ENCODE assay signal across 22 cellular contexts in genomic region chr3:125266976-125267375, GRCh38. TPM values are rescaled to one million over a fixed set of nuclear protein-coding genes. Genes with fewer than 3 reads are reported as not detected.
DNase-seq lines count a peak whose midpoint lies in the region; ATAC-seq, FAIRE-seq and TF ChIP-seq lines count a peak whose summit lies in the region.
"Had no signal": no experiment of that assay in that cellular context is flagged by ENCODE, and none has a peak within 500 bp of the region (broad histone marks: within the 10 kb centered on the region; RNA-seq: fewer than 3 reads in every experiment).

No MANE protein-coding gene starts in this region.

- in situ Hi-C loops in ACHN (cut with HindIII; ENCODE audit: low pct_ligation_motif_present, low pct_unique_long_range_greater_than_20kb, low sequenced_read_pairs) = no loop called here

- H3K9me3 ChIP-seq in T-helper 17 cell (ENCODE audit: control insufficient read depth, low read length, poor library complexity, severe bottlenecking) = no peaks in the 10 kb centered on the region

- no peak for TF ChIP-seq POLR2A in GM12891 (IDR thresholded peaks at IDR 0.05; ENCODE audit: low read depth, low read length)

- DNase-seq in activated T-cell treated with anti-CD3 and anti-CD28 coated beads, Interleukin-2, amount 50 U/mL, for 72 hours = no peak
- no peak for DNase-seq in activated T-cell treated with anti-CD3 and anti-CD28 coated beads, Interleukin-2, amount 50 U/mL, for 48 hours
- DNase-seq in T-helper 17 cell (no peak), myocyte (ENCODE audit: low read depth) (peak; percentile 6), GM12891 (ENCODE audit: insufficient read length, low spot score) (no peak), ACHN (no peak)
- DNase-seq: 8988T; CD4-positive, CD25-positive, alpha-beta regulatory T cell; DMS53; Karpas-422; NCI-H1092 treated with DMSO at 0.1 percent for 48 hours; NCI-H1436; NCI-H1930; NCI-H2107; NCI-H510A; SIG-M5 had no signal

- peaks cover 13% of the 10 kb centered on the region for H3K4me1 Mint-ChIP-seq in activated T-cell treated with anti-CD3 and anti-CD28 coated beads, Interleukin-2, amount 50 U/mL, for 72 hours (ENCODE audit: low read depth)
- H3K4me1 Mint-ChIP-seq in T-helper 17 cell = peaks cover 26% of the 10 kb centered on the region

- H3K4me2 ChIP-seq in KMS-11 = peak overlapping the region; percentile 4; the same call in 1 of the 2 replicates
- H3K4me2 ChIP-seq: BLaER1 had no signal

- no peaks in the 10 kb centered on the region for H3K79me2 ChIP-seq in KMS-11 (ENCODE audit: insufficient read depth, low read depth)

- H2AFZ ChIP-seq in KMS-11 (ENCODE audit: low read depth) = no peak overlapping the region

- H3K27ac ChIP-seq in KMS-11 = no peak overlapping the region
- H3K27ac ChIP-seq: BLaER1, SK-N-MC had no signal

- no peak for FAIRE-seq in GM12891 (lab: Jason Lieb, UNC)
- FAIRE-seq: RCC 7860 had no signal

- H3K9ac ChIP-seq in KMS-11 = no peak overlapping the region
- H3K9ac ChIP-seq: BLaER1 had no signal

- H3K36me3 Mint-ChIP-seq in activated T-cell treated with anti-CD3 and anti-CD28 coated beads, Interleukin-2, amount 50 U/mL, for 72 hours (ENCODE audit: insufficient read depth in 2 of 2) = peaks cover 4 to 21% of the 10 kb centered on the region in 2 donors
- peaks cover 8% of the 10 kb centered on the region for H3K36me3 Mint-ChIP-seq in T-helper 17 cell (ENCODE audit: low read depth)

- H3K27ac Mint-ChIP-seq in activated T-cell treated with anti-CD3 and anti-CD28 coated beads, Interleukin-2, amount 50 U/mL, for 72 hours = peak overlapping the region; percentile 39
- H3K27ac Mint-ChIP-seq in T-helper 17 cell = peak overlapping the region; percentile 34

- H3K4me3 Mint-ChIP-seq in activated T-cell treated with anti-CD3 and anti-CD28 coated beads, Interleukin-2, amount 50 U/mL, for 72 hours = no peak overlapping the region
- H3K4me3 Mint-ChIP-seq in T-helper 17 cell = no peak overlapping the region
- H3K4me3 Mint-ChIP-seq: CD4-positive, CD25-positive, alpha-beta regulatory T cell had no signal

- no peak for ATAC-seq in activated T-cell treated with anti-CD3 and anti-CD28 coated beads, Interleukin-2, amount 50 U/mL, for 72 hours (replicated peaks in 1 of 2)
- no peak for ATAC-seq in T-helper 17 cell
- no peak for ATAC-seq in HG03175 (IDR thresholded peaks at IDR 0.05; ENCODE audit: unreplicated experiment)
- ATAC-seq: HCT116 had no signal

- no peaks in the 10 kb centered on the region for H3K36me3 ChIP-seq in KMS-11 (ENCODE audit: insufficient read depth)

- H3K27me3 ChIP-seq in KMS-11 (ENCODE audit: insufficient read depth, low read depth) = no peaks in the 10 kb centered on the region
- H3K27me3 ChIP-seq: BLaER1 had no signal

- no peak for TF ChIP-seq CTCF in KMS-11 (conservative IDR thresholded peaks at IDR 0.05; ENCODE audit: low read depth, low read length)

- H3K27me3 Mint-ChIP-seq in activated T-cell treated with anti-CD3 and anti-CD28 coated beads, Interleukin-2, amount 50 U/mL, for 72 hours (ENCODE audit: low read depth) = no peaks in the 10 kb centered on the region
- no peaks in the 10 kb centered on the region for H3K27me3 Mint-ChIP-seq in T-helper 17 cell
- H3K27me3 Mint-ChIP-seq: CD4-positive, CD25-positive, alpha-beta regulatory T cell had no signal

- H3K4me3 ChIP-seq in KMS-11 (IDR thresholded peaks at IDR 0.05; ENCODE audit: insufficient read depth, low read depth, low read length) = no peak overlapping the region
- H3K4me3 ChIP-seq: BLaER1, SK-N-MC had no signal

- H3K4me1 ChIP-seq in KMS-11 (ENCODE audit: low read depth, poor library complexity, severe bottlenecking) = peaks cover 17% of the 10 kb centered on the region
- H3K4me1 ChIP-seq: BLaER1 had no signal

- H3K9me3 Mint-ChIP-seq in activated T-cell treated with anti-CD3 and anti-CD28 coated beads, Interleukin-2, amount 50 U/mL, for 72 hours = no peaks in the 10 kb centered on the region
- H3K9me3 Mint-ChIP-seq: CD4-positive, CD25-positive, alpha-beta regulatory T cell had no signal

- no peaks in the 10 kb centered on the region for H4K20me1 ChIP-seq in KMS-11 (ENCODE audit: insufficient read depth)
- H4K20me1 ChIP-seq: BLaER1 had no signal

TF ChIP-seq in GM12891, 5 proteins besides CTCF, POLR2A, EP300 and RAD21:
- TF ChIP-seq POLR2AphosphoS5 (IDR thresholded peaks at IDR 0.05; ENCODE audit: low read depth, low read length) (no peak), POU2F2 (IDR thresholded peaks at IDR 0.05; ENCODE audit: low read depth, low read length) (no peak)

RNA-seq across cellular contexts. Expression of gene SLC12A8, which starts 54.4 kb away (rescaled TPM):
- 1 to 10 TPM in 1 of 2 donors, under 1 TPM in 1; 0.53 to 2.2 TPM for total RNA-seq in activated T-cell treated with anti-CD3 and anti-CD28 coated beads, Interleukin-2, amount 50 U/mL, for 72 hours
- total RNA-seq in T-helper 17 cell = under 1 TPM in 1 of 2 donors, not detected in 1; 0.40 TPM
- total RNA-seq in myocyte = 10.2 and 12.2 TPM in 2 replicates
- 25.4 TPM for polyA plus RNA-seq in myocyte (2012)
- polyA plus RNA-seq in GM12891 (2012; ENCODE audit: low read depth, missing spikeins) = 76.4 TPM
- total RNA-seq: CD4-positive, CD25-positive, alpha-beta regulatory T cell had no signal
- polyA plus RNA-seq: CD4-positive, CD25-positive, alpha-beta regulatory T cell had no signal
